8 cellular contexts compared by ENCODE assay signal in genomic region chr20:44609511-44610312, GRCh38.
A peak's percentile ranks its signal among the peaks of the same experiment; 100 is the strongest.
DNase-seq lines count a peak whose midpoint lies in the region; ATAC-seq lines count a peak whose summit lies in the region.

No MANE protein-coding gene starts in this region.

- DNase-seq in SIG-M5 treated with dmso at 0.1 percent for 504 hours (lab: John Stamatoyannopoulos, UW; ENCODE audit: unreplicated experiment) (peak; percentile 77), SIG-M5 (lab: John Stamatoyannopoulos, UW) (no peak), NCI-H446 treated with DMSO at 0.1 percent for 48 hours (lab: John Stamatoyannopoulos, UW) (peak; percentile 46), left kidney (ENCODE audit: low read depth, low spot score) (peak; percentile 95)
- peak; percentile 71 to 86 for DNase-seq in activated CD4-positive, alpha-beta T cell treated with anti-CD3 and anti-CD28 coated beads for 4 hours
- peak; percentile 78 for DNase-seq in stimulated activated CD4-positive, alpha-beta T cell treated with anti-CD3 and anti-CD28 coated beads, Interleukin-1b, Interleukin-23, amount 100 ng/mL, for 48 hours

- peak overlapping the region; percentile 34 for H3K27ac ChIP-seq in cingulate gyrus (ENCODE audit: low read depth, low read length)

- ATAC-seq in HG03280 (IDR thresholded peaks at IDR 0.05; ENCODE audit: unreplicated experiment): peak; percentile 77
